Comparison of ENCODE assay signal across 11 cellular contexts in genomic region chr9:136088939-136089696, GRCh38. TPM values are rescaled to one million over a fixed set of nuclear protein-coding genes. Genes with fewer than 3 reads are reported as not detected.
DNase-seq lines count a peak whose midpoint lies in the region; ATAC-seq, FAIRE-seq and TF ChIP-seq lines count a peak whose summit lies in the region.
"Had no signal": no experiment of that assay in that cellular context is flagged by ENCODE, and none has a peak within 500 bp of the region (broad histone marks: within the 10 kb centered on the region; RNA-seq: fewer than 3 reads in every experiment).

No MANE protein-coding gene starts in this region.

- TF ChIP-seq CTCF in esophagus squamous epithelium (IDR thresholded peaks at IDR 0.05) (no peak), gastrocnemius medialis (IDR thresholded peaks at IDR 0.05 in 4 of 5, conservative IDR thresholded peaks at IDR 0.05 in 1 of 5) (no peak)

- no peak for TF ChIP-seq POLR2A in esophagus squamous epithelium (IDR thresholded peaks at IDR 0.05)
- peak; percentile 74 for TF ChIP-seq POLR2A in gastrocnemius medialis (IDR thresholded peaks at IDR 0.05)
- no peak for TF ChIP-seq POLR2A in H54 (IDR thresholded peaks at IDR 0.05; ENCODE audit: low read depth, low read length)

- peak overlapping the region in 3 of 4 donors; percentile 57 to 97 (median 72) for H3K27ac ChIP-seq in esophagus squamous epithelium
- peak overlapping the region; percentile 95 to 100 (median 98) for H3K27ac ChIP-seq in gastrocnemius medialis
- H3K27ac ChIP-seq: 22Rv1 had no signal

- intact Hi-C loops in esophagus squamous epithelium (cut with DNase I) (no loop called here), gastrocnemius medialis (cut with DNase I; ENCODE audit: low total_unique reads) (no loop called here)

- WGBS in esophagus squamous epithelium, 2 donors: 32 to 76% methylated on average over 6 to 8 of the region's 22 CpGs

- H3K27me3 ChIP-seq in esophagus squamous epithelium: no peaks in the 10 kb centered on the region
- no peaks in the 10 kb centered on the region for H3K27me3 ChIP-seq in gastrocnemius medialis
- H3K27me3 ChIP-seq: ovary had no signal

- H3K4me1 ChIP-seq in esophagus squamous epithelium (peaks cover 28 to 89% (median 79%) of the 10 kb centered on the region in 3 donors), gastrocnemius medialis (peaks cover 85 to 86% of the 10 kb centered on the region in 2 donors)

- peak overlapping the region in 1 of 4 donors; percentile 31 for H3K4me3 ChIP-seq in esophagus squamous epithelium
- H3K4me3 ChIP-seq in gastrocnemius medialis: peak overlapping the region; percentile 21 to 41 (median 29)
- H3K4me3 ChIP-seq: ovary had no signal

- H3K36me3 ChIP-seq in esophagus squamous epithelium (peaks cover 0 to 6% (median 0%) of the 10 kb centered on the region in 3 donors), gastrocnemius medialis (no peaks in the 10 kb centered on the region)
- H3K36me3 ChIP-seq: ovary had no signal

- DNase-seq in DMS 273 (lab: John Stamatoyannopoulos, UW; ENCODE audit: unreplicated experiment): peak; percentile 31
- DNase-seq in DMS 273 treated with DMSO at 0.1 percent for 48 hours (lab: John Stamatoyannopoulos, UW): no peak
- DNase-seq in NOMO-1 treated with DMSO at 0.1 percent for 48 hours (lab: John Stamatoyannopoulos, UW; ENCODE audit: unreplicated experiment): peak; percentile 97
- DNase-seq in esophagus squamous epithelium (lab: John Stamatoyannopoulos, UW): no peak
- peak; percentile 54 to 77 for DNase-seq in gastrocnemius medialis
- no peak for DNase-seq in H54 (ENCODE audit: insufficient read length, low spot score)
- DNase-seq in NCI-H2196 (lab: John Stamatoyannopoulos, UW; ENCODE audit: unreplicated experiment): no peak
- DNase-seq: activated gamma-delta T cell had no signal

- H3K9me3 ChIP-seq in esophagus squamous epithelium: no peaks in the 10 kb centered on the region
- no peaks in the 10 kb centered on the region for H3K9me3 ChIP-seq in gastrocnemius medialis
- H3K9me3 ChIP-seq: ovary had no signal

- ATAC-seq in gastrocnemius medialis (peak; percentile 37 to 53), GM19463 (IDR thresholded peaks at IDR 0.05; ENCODE audit: unreplicated experiment) (no peak)

- in situ Hi-C loops in gastrocnemius medialis (cut with MboI; ENCODE audit: low sequenced_read_pairs in 4 of 4): no loop called here

- FAIRE-seq in H54 (lab: Jason Lieb, UNC): no peak

RNA-seq across cellular contexts. Expression of gene NACC2, which starts 6.0 kb away (rescaled TPM):
- 10 to 100 TPM; 10.4 to 21.6 (median 12.8) TPM for total RNA-seq in esophagus squamous epithelium
- total RNA-seq in gastrocnemius medialis: 10 to 100 TPM; 26.0 to 51.7 (median 43.5) TPM

RNA-seq across cellular contexts. Expression of gene TMEM250, which starts 29.6 kb away (rescaled TPM):
- total RNA-seq in esophagus squamous epithelium: 10 to 100 TPM; 34.3 to 59.4 (median 43.4) TPM
- total RNA-seq in gastrocnemius medialis: 10 to 100 TPM; 25.7 to 46.9 (median 41.5) TPM

Comparison
In these comparisons a context has a peak if more than half of its experiments do, and no peak if none do; other contexts are left out.
1. DNase-seq: peak in DMS 273 (single experiment), NOMO-1 treated with DMSO at 0.1 percent for 48 hours (single experiment) and gastrocnemius medialis (2 of 2); none in DMS 273 treated with DMSO at 0.1 percent for 48 hours (single experiment), esophagus squamous epithelium (single experiment), H54 (single experiment) and NCI-H2196 (single experiment).
2. POLR2A ChIP-seq: peak in gastrocnemius medialis (2 of 2); none in esophagus squamous epithelium (0 of 4) and H54 (single experiment).